ENCODE assay signal across 17 cellular contexts in the genomic region with DNA sequence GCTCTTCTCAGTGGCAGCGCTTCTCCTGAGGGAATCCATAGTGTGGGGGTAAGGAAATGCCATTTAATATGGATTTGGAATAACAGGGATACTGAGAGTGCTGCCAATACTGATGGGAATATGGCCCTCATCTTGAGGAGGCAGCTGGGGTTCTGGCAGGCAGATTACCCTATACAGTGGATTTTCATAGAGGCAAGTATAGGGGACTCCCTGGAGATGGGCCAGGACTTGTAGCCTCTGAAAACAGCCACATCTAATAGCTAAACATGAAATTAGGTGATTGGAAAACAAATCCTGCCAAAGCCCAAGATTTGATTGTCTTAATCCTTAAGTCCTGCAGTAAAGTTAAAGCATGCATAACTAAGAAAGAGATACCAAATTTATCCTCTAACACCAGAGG. TPM values are rescaled to one million over a fixed set of nuclear protein-coding genes. Genes with fewer than 3 reads are reported as not detected.
A peak's percentile ranks its signal among the peaks of the same experiment; 100 is the strongest.
DNase-seq lines count a peak whose midpoint lies in the region; ATAC-seq and TF ChIP-seq lines count a peak whose summit lies in the region.
"Had no signal": no experiment of that assay in that cellular context is flagged by ENCODE, and none has a peak within 500 bp of the region (broad histone marks: within the 10 kb centered on the region; RNA-seq: fewer than 3 reads in every experiment).

No MANE protein-coding gene starts in this region.

- TF ChIP-seq CTCF in WERI-Rb-1 (IDR thresholded peaks at IDR 0.05; ENCODE audit: low read depth, low read length) (no peak), left lung (IDR thresholded peaks at IDR 0.05) (no peak)

- no peaks in the 10 kb centered on the region for H3K27me3 ChIP-seq in WERI-Rb-1 (ENCODE audit: insufficient read depth, low read depth, severe bottlenecking)
- no peaks in the 10 kb centered on the region for H3K27me3 ChIP-seq in left lung
- H3K27me3 ChIP-seq: BE2C, BLaER1 had no signal

- no peak for ATAC-seq in left lung

- H3K36me3 ChIP-seq in WERI-Rb-1 (no peaks in the 10 kb centered on the region), left lung (no peaks in the 10 kb centered on the region)
- H3K36me3 ChIP-seq: BE2C, BLaER1 had no signal

- intact Hi-C loops in left lung (cut with DNase I) = no loop called here

- DNase-seq in D341Med (ENCODE audit: low spot score) (peak; percentile 60), NCI-H82 (lab: John Stamatoyannopoulos, UW) (peak; percentile 68), WERI-Rb-1 (peak; percentile 58), medulla oblongata (ENCODE audit: extremely low spot score) (no peak), left lung (no peak)
- DNase-seq: 8988T; ACHN; BE2C; C1 segment of cervical spinal cord; CD4-positive, alpha-beta memory T cell; CD4-positive, CD25-positive, alpha-beta regulatory T cell; CD8-positive, alpha-beta memory T cell; COR-L47; DMS79 treated with DMSO at 0.1 percent for 48 hours; GF-D8 had no signal

- H3K9me3 ChIP-seq in WERI-Rb-1 (ENCODE audit: severe bottlenecking) (peaks cover 13% of the 10 kb centered on the region), left lung (no peaks in the 10 kb centered on the region)
- H3K9me3 ChIP-seq: BE2C, BLaER1 had no signal

- H3K27ac ChIP-seq in WERI-Rb-1 (peak overlapping the region; percentile 10), left lung (no peak overlapping the region)
- H3K27ac ChIP-seq: BLaER1 had no signal

- no peak overlapping the region for H3K4me3 ChIP-seq in WERI-Rb-1 (ENCODE audit: low read depth, low read length)
- no peak overlapping the region for H3K4me3 ChIP-seq in left lung
- H3K4me3 ChIP-seq: BLaER1 had no signal

- H3K4me1 ChIP-seq in left lung = no peaks in the 10 kb centered on the region
- H3K4me1 ChIP-seq: BE2C, BLaER1 had no signal

RNA-seq across cellular contexts. Expression of gene DPH3, which starts 30.9 kb away (rescaled TPM):
- total RNA-seq in left lung = 10 to 100 TPM; 21.9 to 30.4 TPM

RNA-seq across cellular contexts. Expression of gene OXNAD1, which starts 31.2 kb away (rescaled TPM):
- total RNA-seq in left lung = 10 to 100 TPM in 1 of 2 donors, 1 to 10 TPM in 1; 8.4 to 14.3 TPM

RNA-seq across cellular contexts. Expression of gene GALNT15, which starts 59.3 kb away (rescaled TPM):
- 1 to 10 TPM; 2.2 to 4.5 TPM for total RNA-seq in left lung
- total RNA-seq: A673; CD4-positive, alpha-beta memory T cell; CD4-positive, CD25-positive, alpha-beta regulatory T cell; CD8-positive, alpha-beta memory T cell had no signal

Comparison
In these comparisons a context has a peak if more than half of its experiments do, and no peak if none do; other contexts are left out.
1. DNase-seq: peak in D341Med (single experiment), NCI-H82 (single experiment) and WERI-Rb-1 (single experiment); none in medulla oblongata (single experiment) and left lung (0 of 2).